1 cellular context compared by ENCODE assay signal in the genomic region with DNA sequence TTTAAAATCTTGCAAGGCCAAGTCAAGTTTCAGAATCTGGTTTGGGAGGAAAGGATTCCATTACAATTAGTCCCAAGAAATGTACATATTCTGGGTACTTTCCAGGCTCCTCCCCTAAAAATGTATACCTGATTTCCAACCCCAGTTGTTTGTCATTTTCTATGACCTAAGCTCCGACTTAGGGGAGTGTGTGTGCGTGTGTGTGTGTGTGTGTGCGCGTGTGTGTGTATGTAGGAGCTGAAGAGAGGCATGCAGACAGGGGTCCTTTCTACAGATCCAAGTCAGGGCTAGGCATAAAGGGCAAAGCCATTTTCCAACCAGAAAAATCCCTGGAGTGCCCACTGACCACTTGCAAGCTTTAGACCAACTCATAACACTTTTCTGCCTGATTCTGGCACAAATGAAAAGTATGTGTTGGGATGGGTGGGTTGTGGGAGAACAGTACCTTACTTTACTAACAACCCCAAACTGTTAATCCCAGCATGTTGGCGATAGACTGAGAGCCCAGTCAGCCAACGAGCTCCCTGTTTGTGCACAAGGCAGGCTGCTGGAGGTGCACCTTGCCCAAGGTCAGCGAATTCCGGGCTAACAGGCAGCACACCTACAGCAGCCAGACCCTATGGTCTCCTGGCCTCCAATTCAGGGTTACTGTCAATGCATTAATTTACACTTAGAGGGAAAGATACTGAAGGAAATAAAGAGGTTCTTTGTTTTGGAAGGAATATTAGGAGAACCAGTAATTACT.
TF ChIP-seq lines count a peak whose summit lies in the region.

No MANE protein-coding gene starts in this region.

TF ChIP-seq in GM23338, 12 proteins besides CTCF, POLR2A, EP300 and RAD21 (continued from another document):
- no peak for TF ChIP-seq NANOG (IDR thresholded peaks at IDR 0.05; ENCODE audit: borderline replicate concordance)
- no peak for TF ChIP-seq REST (IDR thresholded peaks at IDR 0.05; ENCODE audit: unreplicated experiment)
- no peak for TF ChIP-seq EZH2phosphoT487 (IDR thresholded peaks at IDR 0.05; ENCODE audit: unreplicated experiment)
- TF ChIP-seq ZNF114 (CRISPR knock-in tag; IDR thresholded peaks at IDR 0.05), result no peak
TF ChIP-seq in GM23338: peak in this region for 0.
